1 cellular context compared by ENCODE assay signal in the genomic region with DNA sequence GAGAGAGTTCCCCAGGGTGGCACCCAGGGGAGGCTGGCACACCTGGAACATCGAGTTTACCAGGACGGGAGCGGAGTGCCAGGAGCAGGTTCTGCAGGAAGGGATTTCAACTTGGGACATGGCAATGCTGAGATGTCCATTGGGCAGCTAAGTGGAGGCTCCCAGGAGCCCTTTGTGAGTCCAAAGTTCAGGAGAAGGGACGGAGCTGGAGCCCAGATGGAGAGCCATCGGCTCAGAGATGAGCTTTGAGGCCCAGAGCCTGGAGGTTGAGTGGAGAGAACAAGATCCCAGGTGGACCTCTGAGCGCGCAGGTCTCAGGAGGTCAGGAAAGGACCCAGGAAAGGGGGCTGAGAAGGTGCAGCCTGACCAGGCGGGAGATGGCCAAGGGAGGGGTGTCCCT.
TF ChIP-seq lines count a peak whose summit lies in the region.

No MANE protein-coding gene starts in this region.

TF ChIP-seq in HepG2, 621 proteins besides CTCF, POLR2A, EP300 and RAD21 (continued from another document):
- TF ChIP-seq, protein P1, sequence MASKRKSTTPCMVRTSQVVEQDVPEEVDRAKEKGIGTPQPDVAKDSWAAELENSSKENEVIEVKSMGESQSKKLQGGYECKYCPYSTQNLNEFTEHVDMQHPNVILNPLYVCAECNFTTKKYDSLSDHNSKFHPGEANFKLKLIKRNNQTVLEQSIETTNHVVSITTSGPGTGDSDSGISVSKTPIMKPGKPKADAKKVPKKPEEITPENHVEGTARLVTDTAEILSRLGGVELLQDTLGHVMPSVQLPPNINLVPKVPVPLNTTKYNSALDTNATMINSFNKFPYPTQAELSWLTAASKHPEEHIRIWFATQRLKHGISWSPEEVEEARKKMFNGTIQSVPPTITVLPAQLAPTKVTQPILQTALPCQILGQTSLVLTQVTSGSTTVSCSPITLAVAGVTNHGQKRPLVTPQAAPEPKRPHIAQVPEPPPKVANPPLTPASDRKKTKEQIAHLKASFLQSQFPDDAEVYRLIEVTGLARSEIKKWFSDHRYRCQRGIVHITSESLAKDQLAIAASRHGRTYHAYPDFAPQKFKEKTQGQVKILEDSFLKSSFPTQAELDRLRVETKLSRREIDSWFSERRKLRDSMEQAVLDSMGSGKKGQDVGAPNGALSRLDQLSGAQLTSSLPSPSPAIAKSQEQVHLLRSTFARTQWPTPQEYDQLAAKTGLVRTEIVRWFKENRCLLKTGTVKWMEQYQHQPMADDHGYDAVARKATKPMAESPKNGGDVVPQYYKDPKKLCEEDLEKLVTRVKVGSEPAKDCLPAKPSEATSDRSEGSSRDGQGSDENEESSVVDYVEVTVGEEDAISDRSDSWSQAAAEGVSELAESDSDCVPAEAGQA (IDR thresholded peaks at IDR 0.05; ENCODE audit: low read depth) = no peak
- TF ChIP-seq, protein P1 (CRISPR knock-in tag; IDR thresholded peaks at IDR 0.05; ENCODE audit: borderline replicate concordance) = no peak
- TF ChIP-seq SRSF4 (IDR thresholded peaks at IDR 0.05; ENCODE audit: low read depth, low read length, poor library complexity, severe bottlenecking) = no peak
- TF ChIP-seq ZSCAN21 (CRISPR knock-in tag; IDR thresholded peaks at IDR 0.05; ENCODE audit: borderline replicate concordance) = 0 out of 2 replicates have a peak, but pooled peaks have one; percentile 24
- peak; percentile 12; the same call in 1 of the 2 replicates for TF ChIP-seq HOXA3 (CRISPR knock-in tag; IDR thresholded peaks at IDR 0.05)
- TF ChIP-seq, protein P2, sequence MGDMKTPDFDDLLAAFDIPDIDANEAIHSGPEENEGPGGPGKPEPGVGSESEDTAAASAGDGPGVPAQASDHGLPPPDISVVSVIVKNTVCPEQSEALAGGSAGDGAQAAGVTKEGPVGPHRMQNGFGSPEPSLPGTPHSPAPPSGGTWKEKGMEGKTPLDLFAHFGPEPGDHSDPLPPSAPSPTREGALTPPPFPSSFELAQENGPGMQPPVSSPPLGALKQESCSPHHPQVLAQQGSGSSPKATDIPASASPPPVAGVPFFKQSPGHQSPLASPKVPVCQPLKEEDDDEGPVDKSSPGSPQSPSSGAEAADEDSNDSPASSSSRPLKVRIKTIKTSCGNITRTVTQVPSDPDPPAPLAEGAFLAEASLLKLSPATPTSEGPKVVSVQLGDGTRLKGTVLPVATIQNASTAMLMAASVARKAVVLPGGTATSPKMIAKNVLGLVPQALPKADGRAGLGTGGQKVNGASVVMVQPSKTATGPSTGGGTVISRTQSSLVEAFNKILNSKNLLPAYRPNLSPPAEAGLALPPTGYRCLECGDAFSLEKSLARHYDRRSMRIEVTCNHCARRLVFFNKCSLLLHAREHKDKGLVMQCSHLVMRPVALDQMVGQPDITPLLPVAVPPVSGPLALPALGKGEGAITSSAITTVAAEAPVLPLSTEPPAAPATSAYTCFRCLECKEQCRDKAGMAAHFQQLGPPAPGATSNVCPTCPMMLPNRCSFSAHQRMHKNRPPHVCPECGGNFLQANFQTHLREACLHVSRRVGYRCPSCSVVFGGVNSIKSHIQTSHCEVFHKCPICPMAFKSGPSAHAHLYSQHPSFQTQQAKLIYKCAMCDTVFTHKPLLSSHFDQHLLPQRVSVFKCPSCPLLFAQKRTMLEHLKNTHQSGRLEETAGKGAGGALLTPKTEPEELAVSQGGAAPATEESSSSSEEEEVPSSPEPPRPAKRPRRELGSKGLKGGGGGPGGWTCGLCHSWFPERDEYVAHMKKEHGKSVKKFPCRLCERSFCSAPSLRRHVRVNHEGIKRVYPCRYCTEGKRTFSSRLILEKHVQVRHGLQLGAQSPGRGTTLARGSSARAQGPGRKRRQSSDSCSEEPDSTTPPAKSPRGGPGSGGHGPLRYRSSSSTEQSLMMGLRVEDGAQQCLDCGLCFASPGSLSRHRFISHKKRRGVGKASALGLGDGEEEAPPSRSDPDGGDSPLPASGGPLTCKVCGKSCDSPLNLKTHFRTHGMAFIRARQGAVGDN (CRISPR knock-in tag; IDR thresholded peaks at IDR 0.05) = peak; percentile 47; the same call in 1 of the 2 replicates
- no peak for TF ChIP-seq ZNF816 (CRISPR knock-in tag; IDR thresholded peaks at IDR 0.05; ENCODE audit: borderline replicate concordance)
- TF ChIP-seq ZFP90 (CRISPR knock-in tag; IDR thresholded peaks at IDR 0.05; ENCODE audit: borderline replicate concordance) = no peak
- TF ChIP-seq NCOR1 (IDR thresholded peaks at IDR 0.05; ENCODE audit: borderline replicate concordance, low read length) = no peak
- TF ChIP-seq, protein P3, sequence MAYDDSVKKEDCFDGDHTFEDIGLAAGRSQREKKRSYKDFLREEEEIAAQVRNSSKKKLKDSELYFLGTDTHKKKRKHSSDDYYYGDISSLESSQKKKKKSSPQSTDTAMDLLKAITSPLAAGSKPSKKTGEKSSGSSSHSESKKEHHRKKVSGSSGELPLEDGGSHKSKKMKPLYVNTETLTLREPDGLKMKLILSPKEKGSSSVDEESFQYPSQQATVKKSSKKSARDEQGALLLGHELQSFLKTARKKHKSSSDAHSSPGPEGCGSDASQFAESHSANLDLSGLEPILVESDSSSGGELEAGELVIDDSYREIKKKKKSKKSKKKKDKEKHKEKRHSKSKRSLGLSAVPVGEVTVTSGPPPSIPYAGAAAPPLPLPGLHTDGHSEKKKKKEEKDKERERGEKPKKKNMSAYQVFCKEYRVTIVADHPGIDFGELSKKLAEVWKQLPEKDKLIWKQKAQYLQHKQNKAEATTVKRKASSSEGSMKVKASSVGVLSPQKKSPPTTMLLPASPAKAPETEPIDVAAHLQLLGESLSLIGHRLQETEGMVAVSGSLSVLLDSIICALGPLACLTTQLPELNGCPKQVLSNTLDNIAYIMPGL (CRISPR knock-in tag; IDR thresholded peaks at IDR 0.05; ENCODE audit: borderline replicate concordance in 1 of 2, low read depth in 1 of 2) = no peak
- TF ChIP-seq TARDBP (CRISPR knock-in tag; IDR thresholded peaks at IDR 0.05) = no peak
- 0 out of 2 replicates have a peak, but pooled peaks have one; percentile 38 for TF ChIP-seq CENPT (CRISPR knock-in tag; IDR thresholded peaks at IDR 0.05; ENCODE audit: low read depth)
- no peak for TF ChIP-seq RFX3 (CRISPR knock-in tag; IDR thresholded peaks at IDR 0.05)
- no peak for TF ChIP-seq ZNF552 (CRISPR knock-in tag; IDR thresholded peaks at IDR 0.05; ENCODE audit: borderline replicate concordance)
- no peak for TF ChIP-seq RELA (CRISPR knock-in tag; IDR thresholded peaks at IDR 0.05)
- no peak for TF ChIP-seq ZNF501 (CRISPR knock-in tag; IDR thresholded peaks at IDR 0.05)
